16 cellular contexts compared by ENCODE assay signal in the genomic region with DNA sequence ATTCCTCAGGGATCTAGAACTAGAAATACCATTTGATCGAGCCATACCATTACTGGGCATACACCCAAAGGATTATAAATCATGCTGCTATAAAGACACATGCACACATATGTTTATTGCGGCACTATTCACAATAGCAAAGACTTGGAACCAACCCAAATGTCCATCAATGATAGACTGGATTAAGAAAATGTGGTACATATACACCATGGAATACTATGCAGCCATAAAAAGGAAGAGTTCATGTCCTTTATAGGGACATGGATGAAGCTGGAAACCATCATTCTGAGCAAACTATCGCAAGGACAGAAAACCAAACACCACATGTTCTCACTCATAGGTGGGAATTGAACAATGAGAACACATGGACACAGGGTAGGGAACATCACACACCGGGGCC. TPM values are rescaled to one million over a fixed set of nuclear protein-coding genes. Genes with fewer than 3 reads are reported as not detected.
DNase-seq lines count a peak whose midpoint lies in the region; ATAC-seq and TF ChIP-seq lines count a peak whose summit lies in the region.
"Not testable (repeated sequence)": the region's sequence is repeated elsewhere in the genome, so short reads cannot be mapped to it uniquely, and the experiment has no call there.
"Had no signal": no experiment of that assay in that cellular context is flagged by ENCODE, and none has a peak within 500 bp of the region (broad histone marks: within the 10 kb centered on the region; RNA-seq: fewer than 3 reads in every experiment).

No MANE protein-coding gene starts in this region.

- intact Hi-C loops in natural killer cell (cut with micrococcal nuclease): not testable (repeated sequence)

- not testable (repeated sequence) for H3K36me3 ChIP-seq in HEK293 (ENCODE audit: control insufficient read depth in 2 of 2, insufficient read depth in 1 of 2, low read length in 2 of 2)

- POLR2A ChIA-PET in HEK293 (lab: Yijun Ruan, JAX): not testable (repeated sequence)

- H3K4me1 ChIP-seq in HEK293 (ENCODE audit: control insufficient read depth, insufficient read depth, low read length): not testable (repeated sequence)

- H3K27ac ChIP-seq in HEK293 (ENCODE audit: extremely low read depth, low read depth, low read length): not testable (repeated sequence)

- not testable (repeated sequence) for H3K36me3 Mint-ChIP-seq in natural killer cell

- H3K4me1 Mint-ChIP-seq in natural killer cell: peaks cover 9 to 12% of the 10 kb centered on the region in 2 donors

- peak; percentile 15 for DNase-seq in epithelial cell of esophagus (ENCODE audit: low read depth)
- DNase-seq in fibroblast of mammary gland (ENCODE audit: low read depth): peak; percentile 8
- not testable (repeated sequence) for DNase-seq in natural killer cell

- H3K4me3 Mint-ChIP-seq in natural killer cell: peak overlapping the region; percentile 22

- H3K27ac Mint-ChIP-seq in natural killer cell: not testable (repeated sequence)

- not testable (repeated sequence) for TF ChIP-seq CTCF in HEK293 (tag by site-specific recombination; IDR thresholded peaks at IDR 0.05); epithelial cell of esophagus (IDR thresholded peaks at IDR 0.05; ENCODE audit: insufficient read depth, low read depth, low read length, missing control alignments); fibroblast of mammary gland (conservative IDR thresholded peaks at IDR 0.05; ENCODE audit: control insufficient read depth, insufficient read depth, low read depth, low read length); natural killer cell (IDR thresholded peaks at IDR 0.05)

- H3K4me3 ChIP-seq in HEK293 (ENCODE audit: low read depth, low read length); epithelial cell of esophagus (ENCODE audit: low read length); fibroblast of mammary gland (ENCODE audit: control insufficient read depth, low read depth, low read length): not testable (repeated sequence)

- not testable (repeated sequence) for H3K9me3 Mint-ChIP-seq in natural killer cell

- CTCF ChIA-PET in HEK293 (lab: Yijun Ruan, JAX): not testable (repeated sequence)

- not testable (repeated sequence) for ATAC-seq in SK-N-SH treated with all-trans-retinoic acid at 6 μM for 48 hours, natural killer cell

- peaks cover 10 to 20% of the 10 kb centered on the region in 2 donors for H3K27me3 Mint-ChIP-seq in natural killer cell (ENCODE audit: low read depth in 2 of 2)

- not testable (repeated sequence) for H3K9me3 ChIP-seq in HEK293 (ENCODE audit: control insufficient read depth, insufficient read depth, low read depth, low read length)

TF ChIP-seq in HEK293, 187 proteins besides CTCF, POLR2A, EP300 and RAD21:
- TF ChIP-seq ZNF146 (tag by site-specific recombination; IDR thresholded peaks at IDR 0.05): peak; percentile 76; the same call in 1 of the 2 replicates

TF ChIP-seq in SK-N-SH treated with all-trans-retinoic acid at 6 μM for 48 hours, 23 proteins besides CTCF, POLR2A, EP300 and RAD21:
- peak; percentile 58; the same call in 1 of the 2 replicates for TF ChIP-seq ZNF8 (CRISPR knock-in tag; IDR thresholded peaks at IDR 0.05)

RNA-seq across cellular contexts. Expression of a gene that starts 3.1 kb away (rescaled TPM):
- total RNA-seq in natural killer cell: not detected
- total RNA-seq: A673; B cell; Caco-2; Calu3; CD4-positive, CD25-positive, alpha-beta regulatory T cell; CD8-positive, alpha-beta memory T cell; CD8-positive, alpha-beta T cell had no signal

RNA-seq across cellular contexts. Expression of a gene that starts 19.5 kb away (rescaled TPM):
- total RNA-seq in natural killer cell: under 1 TPM; 0.16 to 0.75 (median 0.60) TPM
- total RNA-seq: A172; A673; B cell; Caco-2; Calu3; CD4-positive, alpha-beta T cell; CD8-positive, alpha-beta memory T cell; CD8-positive, alpha-beta T cell; Daoy had no signal

RNA-seq across cellular contexts. Expression of a gene that starts 38.0 kb away (rescaled TPM):
- total RNA-seq in natural killer cell: under 1 TPM in 1 of 3 donors, not detected in 2; 0.35 TPM
- total RNA-seq: A673; CD4-positive, alpha-beta memory T cell; CD4-positive, CD25-positive, alpha-beta regulatory T cell; CD8-positive, alpha-beta T cell had no signal

RNA-seq across cellular contexts. Expression of a gene that starts 43.3 kb away (rescaled TPM):
- total RNA-seq in natural killer cell: 1 to 10 TPM; 3.1 to 5.9 (median 5.8) TPM
